In the genomic region with DNA sequence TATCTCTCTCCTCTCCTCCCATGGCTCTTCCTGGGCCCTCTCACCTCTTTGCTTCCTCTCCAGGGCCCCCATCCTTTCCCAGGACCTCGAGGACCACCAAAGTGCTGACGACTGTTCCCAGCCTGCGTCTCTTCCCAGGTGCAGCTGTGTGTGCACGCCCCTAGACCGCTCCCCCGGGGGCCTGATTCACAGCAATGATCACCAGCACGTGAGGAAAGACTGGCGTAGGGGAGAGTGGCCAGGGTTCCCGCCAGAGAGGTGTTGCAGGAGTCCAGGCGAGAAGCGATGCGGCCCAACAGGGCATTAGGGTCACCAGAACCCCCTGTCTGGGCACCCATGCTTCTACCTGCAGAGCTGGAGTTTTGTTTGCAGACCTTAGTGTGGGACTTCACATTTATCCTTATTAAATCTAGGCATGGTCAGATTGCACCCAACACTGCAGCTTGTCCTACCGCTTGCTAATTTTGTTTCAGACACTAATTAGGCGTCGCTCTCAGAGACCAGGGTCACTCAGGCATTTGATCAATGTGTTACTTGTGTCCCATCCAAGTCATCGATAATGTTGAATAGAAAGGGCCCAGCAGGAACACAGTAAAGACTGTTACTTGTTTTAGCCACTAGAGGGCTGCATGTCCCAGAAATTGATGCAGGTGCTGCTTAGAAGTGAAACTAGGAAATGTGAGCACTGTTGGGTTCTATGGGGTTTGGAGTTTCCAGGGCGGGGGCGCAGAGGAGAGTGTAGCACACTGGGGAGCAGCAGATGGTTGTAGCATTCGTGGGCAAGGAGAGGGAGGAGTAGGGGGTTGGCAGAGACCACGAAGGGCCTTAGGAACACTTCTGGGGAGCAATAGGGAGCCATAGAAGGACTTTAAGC, we compare ENCODE assay signal across 7 cellular contexts. TPM values are rescaled to one million over a fixed set of nuclear protein-coding genes. Genes with fewer than 3 reads are reported as not detected.
A peak's percentile ranks its signal among the peaks of the same experiment; 100 is the strongest.
DNase-seq lines count a peak whose midpoint lies in the region; ATAC-seq and TF ChIP-seq lines count a peak whose summit lies in the region.

No MANE protein-coding gene starts in this region.

- peaks cover 0 to 36% (median 24%) of the 10 kb centered on the region in 6 donors for H3K4me1 ChIP-seq in spleen

- H3K27ac ChIP-seq in spleen: peak overlapping the region in 5 of 8 donors; percentile 39 to 69 (median 48)

- peak; percentile 89 for ATAC-seq in HG02571 (IDR thresholded peaks at IDR 0.05; ENCODE audit: unreplicated experiment)

- peak overlapping the region in 4 of 8 donors; percentile 9 to 60 (median 22) for H3K4me3 ChIP-seq in spleen

- WGBS in spleen, 5 donors: 45 to 52% (median 48%) methylated on average over 20 of the region's 20 CpGs

- H3K27me3 ChIP-seq in spleen (replicated peaks in 1 of 7): no peaks in the 10 kb centered on the region

- peak; percentile 87 for TF ChIP-seq CTCF in GM12873 (IDR thresholded peaks at IDR 0.05; ENCODE audit: insufficient read depth, low read depth, low read length, missing control alignments)
- TF ChIP-seq CTCF in spleen (IDR thresholded peaks at IDR 0.05 in 8 of 11, conservative IDR thresholded peaks at IDR 0.05 in 3 of 11): peak; percentile 73 to 95 (median 86)

- H3K9me3 ChIP-seq in spleen: no peaks in the 10 kb centered on the region

- H3K36me3 ChIP-seq in spleen: peaks cover 0 to 31% (median 0%) of the 10 kb centered on the region in 6 donors

- intact Hi-C loops in spleen (cut with DNase I; ENCODE audit: low total_unique reads): loop anchor here (5.0 kb wide), 2 partner anchors 146 to 306 kb away; no protein-coding TSS in a partner anchor

- DNase-seq in NCI-H1105 treated with DMSO at 0.1 percent for 48 hours (lab: John Stamatoyannopoulos, UW) (peak; percentile 60), T-helper 9 cell (peak; percentile 25), astrocyte of the hippocampus (ENCODE audit: low read depth, low spot score) (peak; percentile 78), iPS DF 4.7 (ENCODE audit: extremely low read depth, low spot score) (peak; percentile 33), spleen (peak; percentile 82)

- TF ChIP-seq POLR2A in spleen (IDR thresholded peaks at IDR 0.05): no peak

RNA-seq across cellular contexts. Expression of a gene that starts 53.2 kb away (rescaled TPM):
- 10 to 100 TPM in 6 of 7 donors, 1 to 10 TPM in 1; 8.8 to 15.5 (median 11.1) TPM for total RNA-seq in spleen
- 1 to 10 TPM; 3.3 to 6.2 (median 4.4) TPM for polyA plus RNA-seq in spleen

Comparison
In these comparisons a context has a peak if more than half of its experiments do, and no peak if none do; other contexts are left out.
1. DNase-seq: peak in every context shown above with its lines; median percentile 82 in spleen; 78 in astrocyte of the hippocampus; 60 in NCI-H1105 treated with DMSO at 0.1 percent for 48 hours; 33 in iPS DF 4.7; 25 in T-helper 9 cell.